Comparison of ENCODE assay signal across 1 cellular context in genomic region chr14:21057803-21058675, GRCh38.
TF ChIP-seq lines count a peak whose summit lies in the region.

Gene RNASE8 (plus strand): TSS chr14:21057822. CDS start chr14:21057893, 71 bp downstream.

TF ChIP-seq in SK-N-SH, 30 proteins besides CTCF, POLR2A, EP300 and RAD21 (continued from another document):
- TF ChIP-seq REST (IDR thresholded peaks at IDR 0.05; ENCODE audit: low read depth, low read length), result no peak
